ENCODE assay signal across 9 cellular contexts in genomic region chr7:17952387-17952786, GRCh38. TPM values are rescaled to one million over a fixed set of nuclear protein-coding genes. Genes with fewer than 3 reads are reported as not detected.
DNase-seq lines count a peak whose midpoint lies in the region; ATAC-seq, FAIRE-seq and TF ChIP-seq lines count a peak whose summit lies in the region.
"Had no signal": no experiment of that assay in that cellular context is flagged by ENCODE, and none has a peak within 500 bp of the region (broad histone marks: within the 10 kb centered on the region; RNA-seq: fewer than 3 reads in every experiment).

No MANE protein-coding gene starts in this region.

- no peak for TF ChIP-seq CTCF in GM12864 (IDR thresholded peaks at IDR 0.05; ENCODE audit: low read depth, low read length, missing control alignments)
- TF ChIP-seq CTCF in OCI-LY7 (conservative IDR thresholded peaks at IDR 0.05; ENCODE audit: low read length) = no peak
- TF ChIP-seq CTCF in transverse colon (IDR thresholded peaks at IDR 0.05) = no peak

- CTCF ChIA-PET in OCI-LY7 (lab: Charles Lee; ENCODE audit: unreplicated experiment) = no interaction called here

- no peaks in the 10 kb centered on the region for H3K36me3 ChIP-seq in OCI-LY7 (ENCODE audit: insufficient read depth, low read length)
- H3K36me3 ChIP-seq in transverse colon = no peaks in the 10 kb centered on the region

- H3K4me3 ChIP-seq in GM12864 (ENCODE audit: low read depth, low read length) = no peak overlapping the region
- H3K4me3 ChIP-seq in OCI-LY7 (ENCODE audit: low read depth, low read length, poor library complexity, severe bottlenecking) = no peak overlapping the region
- no peak overlapping the region for H3K4me3 ChIP-seq in transverse colon

- BruUV-seq in OCI-LY7 (replicated peaks; lab: Mats Ljungman, UMichigan) = no TSS peak

- peak; percentile 98 for FAIRE-seq in GM19239 (lab: Jason Lieb, UNC)
- FAIRE-seq in HTR-8/SVneo (lab: Jason Lieb, UNC) = no peak

- DNase-seq in GM12864 (ENCODE audit: low read depth) (peak; percentile 71), GM19239 (ENCODE audit: insufficient read length, low spot score) (peak; percentile 27), OCI-LY7 (ENCODE audit: low spot score) (peak; percentile 45), iPS-NIHi7 (ENCODE audit: extremely low spot score) (no peak), HTR-8/SVneo (ENCODE audit: insufficient read length, low spot score) (no peak), transverse colon (no peak), NCI-H1092 (lab: John Stamatoyannopoulos, UW) (no peak)
- DNase-seq: effector CD8-positive, alpha-beta T cell had no signal

- H3K4me1 ChIP-seq in OCI-LY7 (ENCODE audit: insufficient read depth, low read length, poor library complexity, severe bottlenecking) (peaks cover 10% of the 10 kb centered on the region), transverse colon (peaks cover 0 to 7% (median 0%) of the 10 kb centered on the region in 4 donors)

- H2AFZ ChIP-seq in OCI-LY7 (ENCODE audit: low read length) = peak overlapping the region; percentile 73; the same call in 1 of the 2 replicates

- peak overlapping the region; percentile 25 for H3K4me2 ChIP-seq in OCI-LY7 (ENCODE audit: low read length)

- 65 to 78% methylated on average over 2 of the region's 2 CpGs for WGBS in transverse colon (ENCODE audit: low coverage in 1 of 2), 2 donors

- H4K20me1 ChIP-seq in OCI-LY7 (ENCODE audit: insufficient read depth, low read length) = no peaks in the 10 kb centered on the region

- in situ Hi-C loops in transverse colon (cut with MboI; ENCODE audit: low pct_ligation_motif_present in 1 of 4, low pct_unique_long_range_greater_than_20kb in 1 of 4, low sequenced_read_pairs in 3 of 4) = loop anchor here in 1 of 4 donors (25.0 kb wide), 1 partner anchor 385 kb away; no protein-coding TSS in a partner anchor

- no peaks in the 10 kb centered on the region for H3K79me2 ChIP-seq in OCI-LY7 (ENCODE audit: insufficient read depth, low read depth, low read length)

- POLR2A ChIA-PET in OCI-LY7 (lab: Charles Lee) = interaction anchor here (0.6 to 2.0 kb wide), 8 partner anchors 15 to 1012 kb away, joined by 3 to 15 read pairs (median 3); no protein-coding TSS in a partner anchor

- H3K27ac ChIP-seq in OCI-LY7 (ENCODE audit: low read depth, low read length, poor library complexity, severe bottlenecking) (no peak overlapping the region), transverse colon (no peak overlapping the region)

- no peak for TF ChIP-seq EP300 in transverse colon (IDR thresholded peaks at IDR 0.05; ENCODE audit: low read depth)

- H3K27me3 ChIP-seq in transverse colon = no peaks in the 10 kb centered on the region

- no peak for TF ChIP-seq POLR2A in transverse colon (IDR thresholded peaks at IDR 0.05)

- intact Hi-C loops in OCI-LY7 (cut with micrococcal nuclease; ENCODE audit: unreplicated experiment) (no loop called here), transverse colon (cut with DNase I; ENCODE audit: low total_unique reads) (no loop called here)

- H3K9me3 ChIP-seq in OCI-LY7 (ENCODE audit: low read length) (no peaks in the 10 kb centered on the region), transverse colon (no peaks in the 10 kb centered on the region)

- no peaks in the 10 kb centered on the region for H3K9me2 ChIP-seq in OCI-LY7 (ENCODE audit: insufficient read depth, low read length)

- peak; percentile 99 for ATAC-seq in HG02870 (IDR thresholded peaks at IDR 0.05; ENCODE audit: unreplicated experiment)

RNA-seq across cellular contexts. Expression of gene SNX13, which starts 12.1 kb away (rescaled TPM):
- total RNA-seq in OCI-LY7 (2014; rRNA removed; shearing (Covaris generic)) = 20.0 and 25.1 TPM in 2 replicates
- total RNA-seq in OCI-LY7 (2022) = 32.6 and 38.4 TPM in 2 replicates
- total RNA-seq in transverse colon = 10 to 100 TPM; 11.3 to 83.8 (median 69.0) TPM

Comparison
In these comparisons a context has a peak if more than half of its experiments do, and no peak if none do; other contexts are left out.
1. DNase-seq: peak in GM12864 (single experiment), GM19239 (single experiment) and OCI-LY7 (single experiment); none in iPS-NIHi7 (single experiment), HTR-8/SVneo (single experiment), transverse colon (single experiment) and NCI-H1092 (single experiment).